20 cellular contexts compared by ENCODE assay signal in genomic region chr3:143414571-143415253, GRCh38.
"Had no signal": no experiment of that assay in that cellular context is flagged by ENCODE, and none has a peak within 500 bp of the region (broad histone marks: within the 10 kb centered on the region; RNA-seq: fewer than 3 reads in every experiment).

No MANE protein-coding gene starts in this region.

- H3K9me3 ChIP-seq: adrenal gland, gastrocnemius medialis, uterus had no signal

- H3K36me3 Mint-ChIP-seq: activated CD8-positive, alpha-beta memory T cell treated with anti-CD3 and anti-CD28 coated beads, Interleukin-2, amount 10 ng/mL, durations not matched to agents 7 days and 5 days had no signal

- ATAC-seq: activated CD8-positive, alpha-beta memory T cell treated with anti-CD3 and anti-CD28 coated beads, Interleukin-2, amount 10 ng/mL, durations not matched to agents 7 days and 5 days; gastrocnemius medialis; heart left ventricle; left lung had no signal

- H3K4me1 ChIP-seq: adrenal gland, gastrocnemius medialis, heart left ventricle, left lung, tibial nerve, uterus had no signal

- H3K27ac Mint-ChIP-seq: activated CD4-positive, alpha-beta memory T cell treated with anti-CD3 and anti-CD28 coated beads, Interleukin-2, amount 10 ng/mL, durations not matched to agents 7 days and 5 days; activated CD8-positive, alpha-beta memory T cell treated with anti-CD3 and anti-CD28 coated beads, Interleukin-2, amount 10 ng/mL, durations not matched to agents 7 days and 5 days; nephron progenitor cell; T-helper 2 cell treated with Interferon-gamma antibody and Interleukin-4, amounts not matched to agents 5 μg/mL and 100 μg/mL, for 36 hours had no signal

- H3K4me3 ChIP-seq: adrenal gland, gastrocnemius medialis, heart left ventricle, left lung, tibial nerve, uterus had no signal

- H3K27me3 ChIP-seq: adrenal gland, gastrocnemius medialis, heart left ventricle, left lung, tibial nerve, uterus had no signal

- H3K9me3 Mint-ChIP-seq: T-helper 2 cell treated with Interferon-gamma antibody and Interleukin-4, amounts not matched to agents 5 μg/mL and 100 μg/mL, for 36 hours had no signal

- H3K4me1 Mint-ChIP-seq: nephron progenitor cell had no signal

- H3K27me3 Mint-ChIP-seq: activated CD4-positive, alpha-beta memory T cell treated with anti-CD3 and anti-CD28 coated beads, Interleukin-2, amount 10 ng/mL, durations not matched to agents 7 days and 5 days; activated CD8-positive, alpha-beta memory T cell treated with anti-CD3 and anti-CD28 coated beads, Interleukin-2, amount 10 ng/mL, durations not matched to agents 7 days and 5 days had no signal

- H3K4me3 Mint-ChIP-seq: activated CD4-positive, alpha-beta memory T cell treated with anti-CD3 and anti-CD28 coated beads, Interleukin-2, amount 10 ng/mL, durations not matched to agents 7 days and 5 days; activated CD8-positive, alpha-beta memory T cell treated with anti-CD3 and anti-CD28 coated beads, Interleukin-2, amount 10 ng/mL, durations not matched to agents 7 days and 5 days; nephron progenitor cell; T-helper 2 cell treated with Interferon-gamma antibody and Interleukin-4, amounts not matched to agents 5 μg/mL and 100 μg/mL, for 36 hours had no signal

- DNase-seq: activated CD4-positive, alpha-beta memory T cell treated with anti-CD3 and anti-CD28 coated beads, Interleukin-2, amount 10 ng/mL, durations not matched to agents 7 days and 5 days; activated CD4-positive, alpha-beta T cell treated with anti-CD3 and anti-CD28 coated beads for 48 hours; activated CD8-positive, alpha-beta memory T cell treated with anti-CD3 and anti-CD28 coated beads, Interleukin-2, amount 10 ng/mL, durations not matched to agents 7 days and 5 days; activated naive CD4-positive, alpha-beta T cell treated with anti-CD3 and anti-CD28 coated beads, Interleukin-2, amount 50 U/mL, for 16 hours; activated T-cell treated with anti-CD3 and anti-CD28 coated beads, Interleukin-2, amount 50 U/mL, for 1 hour; adrenal gland; effector CD4-positive, alpha-beta T cell; gastrocnemius medialis; heart left ventricle; left lung; mammary epithelial cell; nephron progenitor cell; nucleus accumbens; posterior cingulate gyrus; retina; stimulated activated naive CD4-positive, alpha-beta T cell; substantia nigra; uterus had no signal

- H3K36me3 ChIP-seq: adrenal gland, gastrocnemius medialis, heart left ventricle, left lung, tibial nerve, uterus had no signal
